In genomic region chr13:100518394-100519062, GRCh38 we compare ENCODE assay signal across 13 cellular contexts.
"Had no signal": no experiment of that assay in that cellular context is flagged by ENCODE, and none has a peak within 500 bp of the region (broad histone marks: within the 10 kb centered on the region; RNA-seq: fewer than 3 reads in every experiment).

No MANE protein-coding gene starts in this region.

- H3K4me3 ChIP-seq: ascending aorta, esophagus muscularis mucosa, ovary, skin epidermis, tibial artery had no signal

- H3K27ac ChIP-seq: ascending aorta, esophagus muscularis mucosa, ovary, skin epidermis, tibial artery had no signal

- H3K27ac Mint-ChIP-seq: activated naive CD8-positive, alpha-beta T cell treated with anti-CD3 and anti-CD28 coated beads, Interleukin-2, amount 50 U/mL, for 24 hours; naive thymus-derived CD8-positive, alpha-beta T cell had no signal

- H3K4me3 Mint-ChIP-seq: activated naive CD8-positive, alpha-beta T cell treated with anti-CD3 and anti-CD28 coated beads, Interleukin-2, amount 50 U/mL, for 24 hours; naive thymus-derived CD8-positive, alpha-beta T cell had no signal

- H3K4me1 ChIP-seq: ascending aorta, tibial artery had no signal

- H3K27me3 ChIP-seq: ascending aorta, esophagus muscularis mucosa, ovary, tibial artery had no signal

- DNase-seq: activated CD4-positive, CD25-positive, alpha-beta regulatory T cell; activated naive CD4-positive, alpha-beta T cell; activated naive CD8-positive, alpha-beta T cell treated with anti-CD3 and anti-CD28 coated beads, Interleukin-2, amount 50 U/mL, for 24 hours; foreskin fibroblast; glutamatergic neuron; left cardiac atrium; naive thymus-derived CD8-positive, alpha-beta T cell; ovary; tibial artery had no signal

- H3K27me3 Mint-ChIP-seq: activated naive CD8-positive, alpha-beta T cell treated with anti-CD3 and anti-CD28 coated beads, Interleukin-2, amount 50 U/mL, for 24 hours; naive thymus-derived CD8-positive, alpha-beta T cell had no signal

- ATAC-seq: activated naive CD8-positive, alpha-beta T cell treated with anti-CD3 and anti-CD28 coated beads, Interleukin-2, amount 50 U/mL, for 24 hours; left cardiac atrium; naive thymus-derived CD8-positive, alpha-beta T cell had no signal

- H3K36me3 Mint-ChIP-seq: naive thymus-derived CD8-positive, alpha-beta T cell had no signal

- H3K9me3 ChIP-seq: ascending aorta, esophagus muscularis mucosa, ovary, tibial artery had no signal

- H3K9me3 Mint-ChIP-seq: activated naive CD8-positive, alpha-beta T cell treated with anti-CD3 and anti-CD28 coated beads, Interleukin-2, amount 50 U/mL, for 24 hours; activated T-cell treated with anti-CD3 and anti-CD28 coated beads, Interleukin-2, amount 50 U/mL, for 72 hours; naive thymus-derived CD8-positive, alpha-beta T cell had no signal

- H3K36me3 ChIP-seq: ascending aorta, ovary had no signal
